1 cellular context compared by ENCODE assay signal in genomic region chr19:3771033-3771905, GRCh38.
TF ChIP-seq lines count a peak whose summit lies in the region.

No MANE protein-coding gene starts in this region.

TF ChIP-seq in H1, 55 proteins besides CTCF, POLR2A, EP300 and RAD21:
- TF ChIP-seq RFX5 (IDR thresholded peaks at IDR 0.05; ENCODE audit: borderline replicate concordance, low read depth, low read length) = no peak
- peak; percentile 18; the same call in 1 of the 2 replicates for TF ChIP-seq GABPA (IDR thresholded peaks at IDR 0.05; ENCODE audit: borderline replicate concordance, insufficient read depth, low read length)
